9 cellular contexts compared by ENCODE assay signal in genomic region chr5:128537306-128537998, GRCh38. TPM values are rescaled to one million over a fixed set of nuclear protein-coding genes. Genes with fewer than 3 reads are reported as not detected.
DNase-seq lines count a peak whose midpoint lies in the region; ATAC-seq and TF ChIP-seq lines count a peak whose summit lies in the region.
"Had no signal": no experiment of that assay in that cellular context is flagged by ENCODE, and none has a peak within 500 bp of the region (broad histone marks: within the 10 kb centered on the region; RNA-seq: fewer than 3 reads in every experiment).

No MANE protein-coding gene starts in this region.

- no peaks in the 10 kb centered on the region for H3K36me3 ChIP-seq in SJSA1

- peak overlapping the region; percentile 42 for H3K4me3 ChIP-seq in SJSA1
- peak overlapping the region; percentile 92 to 93 for H3K4me3 ChIP-seq in foreskin fibroblast (ENCODE audit: low read depth in 1 of 2, low read length in 2 of 2)

- ATAC-seq in omental fat pad (ENCODE audit: low FRiP score) (peak; percentile 74), GM18502 (IDR thresholded peaks at IDR 0.05; ENCODE audit: poor library complexity, unreplicated experiment) (no peak), HG03565 (IDR thresholded peaks at IDR 0.05; ENCODE audit: unreplicated experiment) (no peak)
- ATAC-seq: T-cell had no signal

- H3K4me1 ChIP-seq in SJSA1 (replicated peaks): peaks cover 25% of the 10 kb centered on the region

- TF ChIP-seq CTCF in foreskin fibroblast (IDR thresholded peaks at IDR 0.05; ENCODE audit: low read depth, low read length) (no peak), omental fat pad (IDR thresholded peaks at IDR 0.05) (no peak)

- no peaks in the 10 kb centered on the region for H3K9me3 ChIP-seq in SJSA1 (replicated peaks)

- no peak overlapping the region for H3K27ac ChIP-seq in SJSA1

- H3K27me3 ChIP-seq in SJSA1 (replicated peaks): peaks cover 44% of the 10 kb centered on the region

- DNase-seq in DMS153 treated with DMSO at 0.1 percent for 48 hours (lab: John Stamatoyannopoulos, UW; ENCODE audit: unreplicated experiment) (peak; percentile 2), DMS153 (lab: John Stamatoyannopoulos, UW) (no peak), SJSA1 (ENCODE audit: low read depth in 1 of 2, low spot score in 2 of 2) (peak; percentile 57 to 64), foreskin fibroblast (peak; percentile 64 to 86), omental fat pad (ENCODE audit: low spot score) (no peak)
- no peak for DNase-seq in stimulated activated naive CD4-positive, alpha-beta T cell treated with Interleukin-2 at 50 U/mL for 16 hours (lab: John Stamatoyannopoulos, UW)

RNA-seq across cellular contexts. Expression of gene FBN2, which starts 0.6 kb away (rescaled TPM):
- 16.1 and 18.5 TPM in 2 replicates for total RNA-seq in SJSA1 (2014; rRNA removed; shearing (Covaris generic))
- total RNA-seq in omental fat pad: 1 to 10 TPM in 1 of 4 donors, under 1 TPM in 3; 0.56 to 3.2 (median 0.79) TPM

Comparison
In these comparisons a context has a peak if more than half of its experiments do, and no peak if none do; other contexts are left out.
1. DNase-seq: peak in DMS153 treated with DMSO at 0.1 percent for 48 hours (single experiment), SJSA1 (2 of 2) and foreskin fibroblast (2 of 2); none in DMS153 (single experiment), omental fat pad (single experiment) and stimulated activated naive CD4-positive, alpha-beta T cell treated with Interleukin-2 at 50 U/mL for 16 hours (single experiment).